ENCODE assay signal across 30 cellular contexts in the genomic region with DNA sequence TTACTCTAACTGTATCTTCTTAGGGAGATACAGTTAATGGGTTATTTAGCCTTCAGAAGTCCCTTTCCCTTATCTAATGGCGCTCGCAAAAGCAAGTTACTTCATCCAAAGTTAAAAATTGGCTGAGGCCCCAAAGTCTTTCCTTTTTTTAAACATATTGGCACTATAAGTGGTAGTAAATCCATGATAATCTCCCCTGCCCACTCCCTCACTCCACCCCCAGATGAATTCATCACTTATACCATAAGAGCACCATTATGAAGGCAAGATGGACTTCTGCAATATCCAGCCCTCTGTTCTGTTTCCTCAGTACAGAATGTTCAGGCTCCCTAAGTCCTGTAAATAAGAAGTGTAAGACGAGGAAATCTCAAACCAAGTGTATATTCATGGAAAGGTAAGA.
"Had no signal": no experiment of that assay in that cellular context is flagged by ENCODE, and none has a peak within 500 bp of the region (broad histone marks: within the 10 kb centered on the region; RNA-seq: fewer than 3 reads in every experiment).

No MANE protein-coding gene starts in this region.

- H3K9me3 Mint-ChIP-seq: activated CD4-positive, alpha-beta T cell treated with anti-CD3 and anti-CD28 coated beads, Interleukin-2, amount 10 ng/mL, durations not matched to agents 7 days and 5 days; activated CD8-positive, alpha-beta T cell treated with anti-CD3 and anti-CD28 coated beads for 36 hours; activated T-cell treated with anti-CD3 and anti-CD28 coated beads, Interleukin-2, amount 50 U/mL, for 4 hours; activated T-helper 17 cell treated with anti-CD3 and anti-CD28 coated beads, Interleukin-2, amount 50 U/mL, for 72 hours; brain; T-cell; T-helper 2 cell treated with Interferon-gamma antibody and Interleukin-4, amounts not matched to agents 5 μg/mL and 100 μg/mL, for 36 hours had no signal

- H3K36me3 Mint-ChIP-seq: activated naive CD8-positive, alpha-beta T cell had no signal

- H3K27me3 Mint-ChIP-seq: activated CD4-positive, alpha-beta T cell treated with anti-CD3 and anti-CD28 coated beads, Interleukin-2, amount 10 ng/mL, durations not matched to agents 7 days and 5 days; activated CD8-positive, alpha-beta T cell treated with anti-CD3 and anti-CD28 coated beads for 36 hours; activated naive CD8-positive, alpha-beta T cell; activated T-helper 17 cell treated with anti-CD3 and anti-CD28 coated beads, Interleukin-2, amount 50 U/mL, for 72 hours; brain; T-cell; T-helper 17 cell had no signal

- H3K4me3 ChIP-seq: ascending aorta, breast epithelium, cardiac muscle cell, colonic mucosa, gastrocnemius medialis, heart right ventricle, hepatocyte had no signal

- ATAC-seq: activated CD8-positive, alpha-beta T cell treated with anti-CD3 and anti-CD28 coated beads for 36 hours; activated T-cell treated with anti-CD3 and anti-CD28 coated beads, Interleukin-2, amount 50 U/mL, for 4 hours; activated T-helper 17 cell treated with anti-CD3 and anti-CD28 coated beads, Interleukin-2, amount 50 U/mL, for 72 hours; esophagus mucosa; foreskin keratinocyte; gastrocnemius medialis; heart right ventricle; T-cell; T-helper 17 cell had no signal

- H2AFZ ChIP-seq: hepatocyte had no signal

- H3K9me3 ChIP-seq: ascending aorta, breast epithelium, colonic mucosa, gastrocnemius medialis, heart right ventricle had no signal

- H3K27ac ChIP-seq: ascending aorta, breast epithelium, cardiac muscle cell, colonic mucosa, foreskin keratinocyte, heart right ventricle, hepatocyte had no signal

- H3K27me3 ChIP-seq: ascending aorta, breast epithelium, cardiac muscle cell, colonic mucosa, foreskin keratinocyte, gastrocnemius medialis, heart right ventricle, hepatocyte had no signal

- H3K27ac Mint-ChIP-seq: activated CD4-positive, alpha-beta T cell treated with anti-CD3 and anti-CD28 coated beads, Interleukin-2, amount 10 ng/mL, durations not matched to agents 7 days and 5 days; activated CD8-positive, alpha-beta T cell treated with anti-CD3 and anti-CD28 coated beads for 36 hours; activated naive CD8-positive, alpha-beta T cell; activated T-helper 17 cell treated with anti-CD3 and anti-CD28 coated beads, Interleukin-2, amount 50 U/mL, for 72 hours; T-cell; T-helper 17 cell; T-helper 2 cell treated with Interferon-gamma antibody and Interleukin-4, amounts not matched to agents 5 μg/mL and 100 μg/mL, for 36 hours had no signal

- DNase-seq: activated CD4-positive, alpha-beta T cell treated with anti-CD3 and anti-CD28 coated beads for 1 hour; activated CD4-positive, alpha-beta T cell treated with anti-CD3 and anti-CD28 coated beads for 4 hours; activated CD4-positive, alpha-beta T cell treated with anti-CD3 and anti-CD28 coated beads, Interleukin-2, amount 10 ng/mL, durations not matched to agents 7 days and 5 days; activated CD4-positive, alpha-beta T cell treated with anti-CD3 and anti-CD28 coated beads, Interleukin-2, amount 50 U/mL, for 4 hours; activated CD8-positive, alpha-beta memory T cell treated with anti-CD3 and anti-CD28 coated beads for 24 hours; activated CD8-positive, alpha-beta T cell treated with anti-CD3 and anti-CD28 coated beads for 36 hours; activated effector memory CD4-positive, alpha-beta T cell treated with Interleukin-2 at 50 U/mL for 16 hours; activated gamma-delta T cell treated with Interleukin-2 at 50 U/mL for 16 hours; activated naive CD4-positive, alpha-beta T cell treated with anti-CD3 and anti-CD28 coated beads, Interleukin-2, amount 50 U/mL, for 16 hours; activated naive CD4-positive, alpha-beta T cell treated with Interleukin-2 at 50 U/mL for 16 hours; activated T-cell treated with anti-CD3 and anti-CD28 coated beads, Interleukin-2, amount 50 U/mL, for 4 hours; central memory CD4-positive, alpha-beta T cell; cerebellar nuclear complex; colonic mucosa; effector CD8-positive, alpha-beta T cell; foreskin keratinocyte; gastrocnemius medialis; heart right ventricle; T-cell; T-helper 17 cell; T1000 had no signal

- H3K4me3 Mint-ChIP-seq: activated CD4-positive, alpha-beta T cell treated with anti-CD3 and anti-CD28 coated beads, Interleukin-2, amount 10 ng/mL, durations not matched to agents 7 days and 5 days; activated CD8-positive, alpha-beta T cell treated with anti-CD3 and anti-CD28 coated beads for 36 hours; activated naive CD8-positive, alpha-beta T cell; activated T-cell treated with anti-CD3 and anti-CD28 coated beads, Interleukin-2, amount 50 U/mL, for 4 hours; activated T-helper 17 cell treated with anti-CD3 and anti-CD28 coated beads, Interleukin-2, amount 50 U/mL, for 72 hours; brain; T-cell; T-helper 17 cell; T-helper 2 cell treated with Interferon-gamma antibody and Interleukin-4, amounts not matched to agents 5 μg/mL and 100 μg/mL, for 36 hours had no signal

- H3K4me1 ChIP-seq: ascending aorta, breast epithelium, colonic mucosa, heart right ventricle had no signal

- H3K4me1 Mint-ChIP-seq: activated CD4-positive, alpha-beta T cell treated with anti-CD3 and anti-CD28 coated beads, Interleukin-2, amount 10 ng/mL, durations not matched to agents 7 days and 5 days; activated T-helper 17 cell treated with anti-CD3 and anti-CD28 coated beads, Interleukin-2, amount 50 U/mL, for 72 hours; T-cell; T-helper 17 cell had no signal

- H3K36me3 ChIP-seq: ascending aorta, breast epithelium, colonic mucosa, gastrocnemius medialis had no signal
